Comparison of ENCODE assay signal across 8 cellular contexts in genomic region chr19:46081928-46082727, GRCh38. TPM values are rescaled to one million over a fixed set of nuclear protein-coding genes. Genes with fewer than 3 reads are reported as not detected.
DNase-seq lines count a peak whose midpoint lies in the region; ATAC-seq, FAIRE-seq and TF ChIP-seq lines count a peak whose summit lies in the region.

No MANE protein-coding gene starts in this region.

- ATAC-seq in GM21529 (IDR thresholded peaks at IDR 0.05; ENCODE audit: unreplicated experiment) (no peak), GM19324 (IDR thresholded peaks at IDR 0.05; ENCODE audit: low FRiP score, unreplicated experiment) (no peak)

- H3K4me3 ChIP-seq in astrocyte of the cerebellum (ENCODE audit: low read depth, low read length), result no peak overlapping the region
- no peak overlapping the region for H3K4me3 ChIP-seq in kidney (ENCODE audit: low read length in 2 of 2)
- H3K4me3 ChIP-seq in uterus, result no peak overlapping the region

- no peak for TF ChIP-seq POLR2A in uterus (IDR thresholded peaks at IDR 0.05)

- in situ Hi-C loops in GM13977 (cut with MboI; ENCODE audit: low pct_unique_long_range_greater_than_20kb, low sequenced_read_pairs, unreplicated experiment), result loop anchor here (25.0 kb wide), 2 partner anchors 105 to 180 kb away; no protein-coding TSS in a partner anchor
- in situ Hi-C loops in astrocyte of the cerebellum (cut with HindIII; ENCODE audit: low sequenced_read_pairs), result no loop called here

- H3K27me3 ChIP-seq in uterus, result peaks cover 0 to 10% of the 10 kb centered on the region in 2 donors

- no peaks in the 10 kb centered on the region for H3K9me3 ChIP-seq in kidney (ENCODE audit: control insufficient read depth in 1 of 2, low read length in 2 of 2)
- peaks cover 0 to 13% of the 10 kb centered on the region in 2 donors for H3K9me3 ChIP-seq in uterus

- TF ChIP-seq CTCF in GM13977 (IDR thresholded peaks at IDR 0.05; ENCODE audit: extremely low read depth, insufficient read depth, missing control alignments) (peak; percentile 70), astrocyte of the cerebellum (IDR thresholded peaks at IDR 0.05; ENCODE audit: low read depth, low read length, missing control alignments) (peak; percentile 62), kidney (IDR thresholded peaks at IDR 0.05; ENCODE audit: borderline replicate concordance, extremely low read depth, insufficient read depth) (peak; percentile 71), uterus (IDR thresholded peaks at IDR 0.05) (peak; percentile 38 to 75 (median 60))

- intact Hi-C loops in kidney (cut with DNase I), result no loop called here
- intact Hi-C loops in uterus (cut with DNase I; ENCODE audit: low total_unique reads), result loop anchor here (10.0 kb wide), 1 partner anchor 113 kb away; no protein-coding TSS in a partner anchor

- H3K36me3 ChIP-seq in kidney (ENCODE audit: control insufficient read depth in 1 of 2, insufficient read depth in 2 of 2, low read length in 2 of 2) (no peaks in the 10 kb centered on the region), uterus (no peaks in the 10 kb centered on the region)

- DNase-seq in CD1c-positive myeloid dendritic cell (ENCODE audit: extremely low spot score) (peak; percentile 50), GM13977 (ENCODE audit: low spot score) (peak; percentile 63), NCI-H345 (lab: John Stamatoyannopoulos, UW) (peak; percentile 49), astrocyte of the cerebellum (ENCODE audit: low read depth) (peak; percentile 39), kidney (no peak), uterus (peak in 1 of 2 donors; percentile 30)

- H3K9ac ChIP-seq in kidney (ENCODE audit: low read length in 2 of 2), result no peak overlapping the region

- H3K4me1 ChIP-seq in kidney (ENCODE audit: control insufficient read depth in 1 of 2, insufficient read depth in 1 of 2, low read depth in 1 of 2, low read length in 2 of 2) (peaks cover 0 to 1% of the 10 kb centered on the region in 2 donors), uterus (no peaks in the 10 kb centered on the region)

- H3K27ac ChIP-seq in kidney (ENCODE audit: low read depth in 2 of 2, low read length in 2 of 2), result no peak overlapping the region
- no peak overlapping the region for H3K27ac ChIP-seq in uterus

- FAIRE-seq in kidney (lab: Jason Lieb, UNC), result no peak

RNA-seq across cellular contexts. Expression of gene IGFL4, which starts 41.3 kb away (rescaled TPM):
- total RNA-seq in kidney, result not detected
- polyA plus RNA-seq in kidney (ENCODE audit: insufficient read depth, low read depth, low replicate concordance), result not detected
- not detected for total RNA-seq in uterus

RNA-seq across cellular contexts. Expression of gene IGFL3, which starts 42.4 kb away (rescaled TPM):
- total RNA-seq in kidney, result not detected
- polyA plus RNA-seq in kidney (ENCODE audit: insufficient read depth, low read depth, low replicate concordance), result not detected
- not detected for total RNA-seq in uterus

RNA-seq across cellular contexts. Expression of gene PGLYRP1, which starts 59.3 kb away (rescaled TPM):
- total RNA-seq in kidney, result not detected
- polyA plus RNA-seq in kidney (ENCODE audit: insufficient read depth, low read depth, low replicate concordance), result not detected
- not detected for total RNA-seq in uterus
